8 cellular contexts compared by ENCODE assay signal in genomic region chr3:182795383-182795782, GRCh38. TPM values are rescaled to one million over a fixed set of nuclear protein-coding genes. Genes with fewer than 3 reads are reported as not detected.
DNase-seq lines count a peak whose midpoint lies in the region; ATAC-seq and TF ChIP-seq lines count a peak whose summit lies in the region.

No MANE protein-coding gene starts in this region.

- H3K4me3 ChIP-seq in BLaER1: peak overlapping the region; percentile 88
- peak overlapping the region; percentile 89; the same call in 1 of the 2 replicates for H3K4me3 ChIP-seq in HUES48 (ENCODE audit: low read depth, low read length)
- peak overlapping the region; percentile 93 for H3K4me3 ChIP-seq in fibroblast of mammary gland (ENCODE audit: control insufficient read depth, low read depth, low read length)
- H3K4me3 ChIP-seq in skin epidermis: peak overlapping the region; percentile 74 to 96 (median 91)

- peak overlapping the region; percentile 93; the same call in 1 of the 2 replicates for H3K9ac ChIP-seq in BLaER1
- H3K9ac ChIP-seq in HUES48 (ENCODE audit: low read depth, low read length): no peak overlapping the region

- no peak for TF ChIP-seq CTCF in fibroblast of mammary gland (conservative IDR thresholded peaks at IDR 0.05; ENCODE audit: control insufficient read depth, insufficient read depth, low read depth, low read length)

- DNase-seq in activated CD4-positive, alpha-beta T cell treated with anti-CD3 and anti-CD28 coated beads for 1 hour: peak; percentile 13
- DNase-seq in fibroblast of mammary gland (ENCODE audit: low read depth) (peak; percentile 25), occipital lobe (lab: John Stamatoyannopoulos, UW) (no peak), GM03348 (ENCODE audit: low spot score) (no peak)

- H3K4me2 ChIP-seq in BLaER1: peak overlapping the region; percentile 88

- H3K4me1 ChIP-seq in BLaER1: peaks cover 24% of the 10 kb centered on the region
- H3K4me1 ChIP-seq in HUES48 (ENCODE audit: control insufficient read depth, insufficient read depth, low read length): peaks cover 12% of the 10 kb centered on the region; the same call in 1 of the 2 replicates

- ATAC-seq in GM18909 (IDR thresholded peaks at IDR 0.05; ENCODE audit: poor library complexity, unreplicated experiment): peak; percentile 35

- H3K36me3 ChIP-seq in BLaER1 (no peaks in the 10 kb centered on the region), HUES48 (ENCODE audit: control insufficient read depth, insufficient read depth, low read length) (no peaks in the 10 kb centered on the region)

- H3K27ac ChIP-seq in BLaER1 (no peak overlapping the region), HUES48 (ENCODE audit: low read depth, low read length) (no peak overlapping the region), skin epidermis (peak overlapping the region in 18 of 21 experiments; percentile 85 to 98 (median 94))

- H4K20me1 ChIP-seq in BLaER1: peaks cover 63% of the 10 kb centered on the region

- H3K27me3 ChIP-seq in BLaER1 (no peaks in the 10 kb centered on the region), HUES48 (ENCODE audit: control insufficient read depth, insufficient read depth, low read length) (peaks cover 20% of the 10 kb centered on the region)

- H3K9me3 ChIP-seq in BLaER1 (no peaks in the 10 kb centered on the region), HUES48 (ENCODE audit: control insufficient read depth, insufficient read depth, low read length) (no peaks in the 10 kb centered on the region)

RNA-seq across cellular contexts. Expression of gene ATP11B, which starts 2.1 kb away (rescaled TPM):
- total RNA-seq in occipital lobe: 117 TPM

Comparison
In these comparisons a context has a peak if more than half of its experiments do, and no peak if none do; other contexts are left out.
1. H3K27ac ChIP-seq: peak in skin epidermis (18 of 21); none in BLaER1 (single experiment) and HUES48 (single experiment).
2. DNase-seq: peak in activated CD4-positive, alpha-beta T cell treated with anti-CD3 and anti-CD28 coated beads for 1 hour (single experiment) and fibroblast of mammary gland (single experiment); none in occipital lobe (single experiment) and GM03348 (single experiment).
3. Peak in every context shown above with its lines, with median percentiles within 50 percentile points of each other: H3K4me3 ChIP-seq.